11 cellular contexts compared by ENCODE assay signal in the genomic region with DNA sequence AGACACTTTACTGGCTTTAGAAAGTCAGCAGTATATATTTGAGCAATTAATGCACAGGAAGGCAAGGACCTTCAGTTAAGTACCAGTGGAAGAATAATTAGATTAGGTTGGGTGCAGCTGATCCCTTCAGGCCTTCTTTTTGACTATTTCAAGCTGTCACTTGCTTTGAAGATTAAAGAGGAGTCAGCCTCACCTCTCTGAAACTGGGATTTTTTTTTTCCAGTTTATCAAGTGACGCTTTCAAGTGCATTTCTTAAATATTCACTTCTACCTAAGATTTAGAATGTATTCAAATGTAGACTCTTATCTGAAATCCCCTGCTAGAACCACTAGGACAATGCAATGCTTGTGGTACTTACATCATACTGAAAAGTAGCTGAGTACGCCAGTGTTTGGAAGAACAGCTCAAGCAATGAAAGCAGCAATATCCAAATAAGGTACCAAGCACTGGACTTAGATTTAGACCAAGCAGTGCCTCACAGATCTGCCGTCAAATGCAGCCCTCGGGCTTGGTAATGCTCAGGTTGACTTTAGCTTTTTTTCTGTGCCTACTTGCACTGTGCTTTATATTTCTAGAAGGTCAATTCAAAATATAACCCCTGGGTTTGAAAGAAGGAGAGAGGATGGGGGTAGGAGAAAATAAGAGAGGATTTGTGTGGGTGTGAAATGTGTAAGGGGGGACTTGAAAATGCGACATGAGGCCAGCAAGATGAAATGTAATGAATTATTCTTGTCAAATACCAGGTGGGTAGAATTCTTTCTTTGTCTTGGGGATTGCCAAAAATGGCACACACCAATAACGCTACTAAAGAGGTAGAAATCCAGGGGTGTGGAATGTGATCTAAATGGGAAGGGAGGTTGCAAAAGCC. TPM values are rescaled to one million over a fixed set of nuclear protein-coding genes. Genes with fewer than 3 reads are reported as not detected.
A peak's percentile ranks its signal among the peaks of the same experiment; 100 is the strongest.
DNase-seq lines count a peak whose midpoint lies in the region; ATAC-seq lines count a peak whose summit lies in the region.
"Had no signal": no experiment of that assay in that cellular context is flagged by ENCODE, and none has a peak within 500 bp of the region (broad histone marks: within the 10 kb centered on the region; RNA-seq: fewer than 3 reads in every experiment).

No MANE protein-coding gene starts in this region.

- peaks cover 39% of the 10 kb centered on the region for H3K27me3 Mint-ChIP-seq in stimulated activated naive CD8-positive, alpha-beta T cell treated with anti-CD3 and anti-CD28 coated beads, Interleukin-15, amount 100 ng/mL, for 72 hours

- peaks cover 15 to 16% of the 10 kb centered on the region in 2 donors for H3K27me3 ChIP-seq in mucosa of rectum (ENCODE audit: control insufficient read depth in 2 of 2, insufficient read depth in 2 of 2, low read length in 2 of 2)
- H3K27me3 ChIP-seq in aorta (ENCODE audit: control insufficient read depth in 1 of 2, insufficient read depth in 2 of 2, low read length in 1 of 2): no peaks in the 10 kb centered on the region

- H3K27ac Mint-ChIP-seq in stimulated activated naive CD8-positive, alpha-beta T cell treated with anti-CD3 and anti-CD28 coated beads, Interleukin-15, amount 100 ng/mL, for 72 hours: peak overlapping the region; percentile 51 to 92
- H3K27ac Mint-ChIP-seq: activated T-helper 2 cell treated with anti-CD3 and anti-CD28 coated beads, Interferon-gamma antibody, Interleukin-2, Interleukin-4, amounts not matched to agents 10 μg/mL and 5 μg/mL and 100 μg/mL, durations not matched to agents 14 hours and 24 hours and 36 hours had no signal

- peak in 1 of 2 donors; percentile 36 for DNase-seq in stimulated activated naive CD8-positive, alpha-beta T cell treated with anti-CD3 and anti-CD28 coated beads, Interleukin-15, amount 100 ng/mL, for 72 hours
- no peak for DNase-seq in stimulated activated naive CD8-positive, alpha-beta T cell treated with anti-CD3 and anti-CD28 coated beads, Interleukin-15, Interleukin-2, amounts not matched to agents 100 U/mL and 50 U/mL, for 24 hours
- DNase-seq in cerebellar cortex (ENCODE audit: low spot score) (peak; percentile 41), aorta (no peak), GF-D8 (lab: John Stamatoyannopoulos, UW) (no peak), NCI-H345 treated with DMSO at 0.1 percent for 48 hours (lab: John Stamatoyannopoulos, UW; ENCODE audit: unreplicated experiment) (no peak)
- DNase-seq: cortex of kidney; NK-92 treated with Interleukin-12 subunit alpha and Interleukin-12 subunit beta, amount 100 ng/mL, for 24 hours had no signal

- intact Hi-C loops in aorta (cut with DNase I): loop anchor here in 1 of 2 donors (5.0 kb wide), 2 partner anchors 72 to 152 kb away; no protein-coding TSS in a partner anchor

- H3K4me3 ChIP-seq in mucosa of rectum (ENCODE audit: low read length in 2 of 2) (no peak overlapping the region), aorta (ENCODE audit: low read length in 2 of 2) (peak overlapping the region in 1 of 2 donors; percentile 58)

- H3K9ac ChIP-seq in mucosa of rectum (ENCODE audit: low read depth in 1 of 2, low read length in 2 of 2): no peak overlapping the region

- WGBS in aorta, 2 donors: 4 to 15% methylated on average over 6 of the region's 6 CpGs

- H3K9me3 Mint-ChIP-seq in stimulated activated naive CD8-positive, alpha-beta T cell treated with anti-CD3 and anti-CD28 coated beads, Interleukin-15, amount 100 ng/mL, for 72 hours: no peaks in the 10 kb centered on the region
- H3K9me3 Mint-ChIP-seq: activated T-helper 2 cell treated with anti-CD3 and anti-CD28 coated beads, Interferon-gamma antibody, Interleukin-2, Interleukin-4, amounts not matched to agents 10 μg/mL and 5 μg/mL and 100 μg/mL, durations not matched to agents 14 hours and 24 hours and 36 hours had no signal

- no peaks in the 10 kb centered on the region for H3K4me1 ChIP-seq in mucosa of rectum (ENCODE audit: control insufficient read depth in 2 of 2, insufficient read depth in 2 of 2, low read length in 2 of 2)
- H3K4me1 ChIP-seq in aorta (ENCODE audit: control insufficient read depth in 1 of 2, insufficient read depth in 2 of 2, low read length in 2 of 2): peaks cover 0 to 5% of the 10 kb centered on the region in 2 donors

- H3K36me3 ChIP-seq in mucosa of rectum (ENCODE audit: control insufficient read depth in 2 of 2, insufficient read depth in 2 of 2, low read length in 2 of 2) (no peaks in the 10 kb centered on the region), aorta (ENCODE audit: control insufficient read depth in 1 of 2, insufficient read depth in 2 of 2, low read length in 1 of 2) (no peaks in the 10 kb centered on the region)

- peak overlapping the region; percentile 10 to 71 for H3K4me3 Mint-ChIP-seq in stimulated activated naive CD8-positive, alpha-beta T cell treated with anti-CD3 and anti-CD28 coated beads, Interleukin-15, amount 100 ng/mL, for 72 hours

- peak overlapping the region; percentile 22 to 33 for H3K27ac ChIP-seq in mucosa of rectum (ENCODE audit: low read depth in 2 of 2, low read length in 2 of 2)
- peak overlapping the region; percentile 59 to 92 for H3K27ac ChIP-seq in aorta (ENCODE audit: low read depth in 1 of 2, low read length in 2 of 2)

- H3K9me3 ChIP-seq in mucosa of rectum (ENCODE audit: control insufficient read depth in 2 of 2, low read length in 2 of 2) (no peaks in the 10 kb centered on the region), aorta (ENCODE audit: control insufficient read depth, low read length) (no peaks in the 10 kb centered on the region)

- peak; percentile 84 for ATAC-seq in stimulated activated naive CD8-positive, alpha-beta T cell treated with anti-CD3 and anti-CD28 coated beads, Interleukin-15, amount 100 ng/mL, for 72 hours
- no peak for ATAC-seq in stimulated activated naive CD8-positive, alpha-beta T cell treated with anti-CD3 and anti-CD28 coated beads, Interleukin-15, Interleukin-2, amounts not matched to agents 100 U/mL and 50 U/mL, for 24 hours
- ATAC-seq in aorta (ENCODE audit: low FRiP score) (peak; percentile 6), HG03175 (IDR thresholded peaks at IDR 0.05; ENCODE audit: unreplicated experiment) (no peak)

- H3K4me1 Mint-ChIP-seq in stimulated activated naive CD8-positive, alpha-beta T cell treated with anti-CD3 and anti-CD28 coated beads, Interleukin-15, amount 100 ng/mL, for 72 hours: peaks cover 27% of the 10 kb centered on the region

RNA-seq across cellular contexts. Expression of a gene that starts 3.7 kb away (rescaled TPM):
- 100 to 1,000 TPM; 205 to 310 TPM for total RNA-seq in aorta
- 100 to 1,000 TPM in 1 of 2 donors, 10 to 100 TPM in 1; 63.0 to 120 TPM for polyA plus RNA-seq in aorta

Comparison
In these comparisons a context has a peak if more than half of its experiments do, and no peak if none do; other contexts are left out.
1. ATAC-seq: peak in stimulated activated naive CD8-positive, alpha-beta T cell treated with anti-CD3 and anti-CD28 coated beads, Interleukin-15, amount 100 ng/mL, for 72 hours (single experiment) and aorta (single experiment); none in stimulated activated naive CD8-positive, alpha-beta T cell treated with anti-CD3 and anti-CD28 coated beads, Interleukin-15, Interleukin-2, amounts not matched to agents 100 U/mL and 50 U/mL, for 24 hours (single experiment) and HG03175 (single experiment).